ENCODE assay signal across 16 cellular contexts in the genomic region with DNA sequence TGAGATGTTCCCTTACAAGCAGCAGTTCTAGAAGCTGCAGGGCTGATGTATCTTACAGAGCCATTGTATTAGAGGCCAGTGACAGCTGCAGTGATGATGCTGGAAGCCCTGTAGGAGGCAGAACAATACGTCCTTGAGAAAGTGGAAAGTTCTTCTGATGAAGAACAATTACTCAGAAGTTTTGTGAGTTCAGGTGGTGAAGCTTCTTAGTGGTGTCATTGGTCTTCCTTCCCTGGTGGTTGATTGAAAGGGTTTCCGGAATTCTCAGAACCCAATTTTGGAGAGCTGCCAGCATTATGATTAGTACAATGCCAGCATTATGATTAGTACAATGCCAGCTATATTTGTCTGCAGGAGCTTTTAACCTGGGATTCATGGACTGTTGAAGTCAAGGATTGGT.
DNase-seq lines count a peak whose midpoint lies in the region; ATAC-seq and TF ChIP-seq lines count a peak whose summit lies in the region.
"Had no signal": no experiment of that assay in that cellular context is flagged by ENCODE, and none has a peak within 500 bp of the region (broad histone marks: within the 10 kb centered on the region; RNA-seq: fewer than 3 reads in every experiment).

No MANE protein-coding gene starts in this region.

- peak; percentile 40 for DNase-seq in COLO829 (ENCODE audit: low spot score)
- peak; percentile 30 for DNase-seq in HCEC 1CT
- DNase-seq in RPMI8226, result peak; percentile 80
- peak; percentile 80 to 93 for DNase-seq in foreskin keratinocyte
- DNase-seq in activated CD4-positive, alpha-beta T cell treated with anti-CD3 and anti-CD28 coated beads for 48 hours, result no peak
- DNase-seq in stimulated activated CD4-positive, alpha-beta T cell treated with anti-CD3 and anti-CD28 coated beads, Interleukin-4, amount 100 ng/mL, for 1 hour, result no peak
- no peak for DNase-seq in ACHN
- DNase-seq: immature natural killer cell; mucosa of descending colon; NCI-H774; stimulated activated CD4-positive, alpha-beta T cell treated with anti-CD3 and anti-CD28 coated beads, Interleukin-2, amount 100 ng/mL, for 48 hours; WERI-Rb-1 had no signal

- ATAC-seq in foreskin keratinocyte, result peak; percentile 99
- no peak for ATAC-seq in GM21360 (IDR thresholded peaks at IDR 0.05; ENCODE audit: unreplicated experiment)
- ATAC-seq: activated naive CD4-positive, alpha-beta T cell treated with anti-CD3 and anti-CD28 coated beads, Interleukin-2, amount 50 U/mL, for 72 hours; mucosa of descending colon; stimulated activated effector memory CD8-positive, alpha-beta T cell treated with anti-CD3 and anti-CD28 coated beads, Interleukin-12 subunit alpha, Interleukin-12 subunit beta, amount 100 ng/mL, for 72 hours had no signal

- peak; percentile 77 for TF ChIP-seq CTCF in foreskin keratinocyte (conservative IDR thresholded peaks at IDR 0.05)

- no peak overlapping the region for H3K27ac ChIP-seq in foreskin keratinocyte
- H3K27ac ChIP-seq: SK-N-MC, WERI-Rb-1 had no signal

- H3K4me1 ChIP-seq in foreskin keratinocyte, result peaks cover 13% of the 10 kb centered on the region

- H3K27me3 ChIP-seq in foreskin keratinocyte, result no peaks in the 10 kb centered on the region

- in situ Hi-C loops in ACHN (cut with HindIII; ENCODE audit: low pct_ligation_motif_present, low pct_unique_long_range_greater_than_20kb, low sequenced_read_pairs), result no loop called here

Comparison
In these comparisons a context has a peak if more than half of its experiments do, and no peak if none do; other contexts are left out.
1. DNase-seq: peak in COLO829 (single experiment), HCEC 1CT (single experiment), RPMI8226 (single experiment) and foreskin keratinocyte (2 of 2); none in activated CD4-positive, alpha-beta T cell treated with anti-CD3 and anti-CD28 coated beads for 48 hours (single experiment), stimulated activated CD4-positive, alpha-beta T cell treated with anti-CD3 and anti-CD28 coated beads, Interleukin-4, amount 100 ng/mL, for 1 hour (single experiment) and ACHN (single experiment).